ENCODE assay signal across 19 cellular contexts in genomic region chr2:60297296-60298010, GRCh38.
DNase-seq lines count a peak whose midpoint lies in the region; ATAC-seq and TF ChIP-seq lines count a peak whose summit lies in the region.
"Had no signal": no experiment of that assay in that cellular context is flagged by ENCODE, and none has a peak within 500 bp of the region (broad histone marks: within the 10 kb centered on the region; RNA-seq: fewer than 3 reads in every experiment).

No MANE protein-coding gene starts in this region.

- H3K4ac ChIP-seq in trophoblast cell (ENCODE audit: low read depth, low read length), result no peak overlapping the region

- H3K79me2 ChIP-seq in OCI-LY3 (ENCODE audit: low read length) (no peaks in the 10 kb centered on the region), hepatocyte (no peaks in the 10 kb centered on the region), trophoblast cell (ENCODE audit: control insufficient read depth, insufficient read depth, low read length, poor library complexity) (no peaks in the 10 kb centered on the region)

- H3K9ac ChIP-seq in OCI-LY3 (ENCODE audit: low read length) (no peak overlapping the region), trophoblast cell (ENCODE audit: low read length) (no peak overlapping the region)
- H3K9ac ChIP-seq: SK-N-SH had no signal

- H3K4me3 ChIP-seq in OCI-LY3 (ENCODE audit: low read length) (no peak overlapping the region), hepatocyte (no peak overlapping the region), trophoblast cell (ENCODE audit: low read depth, low read length) (no peak overlapping the region)
- H3K4me3 ChIP-seq: gastroesophageal sphincter, sigmoid colon had no signal

- no peak overlapping the region for H2BK5ac ChIP-seq in trophoblast cell (ENCODE audit: low read depth, low read length, poor library complexity)

- H3K18ac ChIP-seq in trophoblast cell (ENCODE audit: low read length), result no peak overlapping the region

- no peak overlapping the region for H4K8ac ChIP-seq in trophoblast cell (ENCODE audit: low read depth, low read length)

- H2AK5ac ChIP-seq in trophoblast cell (ENCODE audit: low read length), result no peak overlapping the region

- H3K23ac ChIP-seq in trophoblast cell (ENCODE audit: low read length), result no peak overlapping the region

- H3K4me2 ChIP-seq in OCI-LY3 (ENCODE audit: low read length), result no peak overlapping the region
- H3K4me2 ChIP-seq in hepatocyte, result no peak overlapping the region
- H3K4me2 ChIP-seq in trophoblast cell (ENCODE audit: low read length), result no peak overlapping the region
- H3K4me2 ChIP-seq: SK-N-SH had no signal

- H4K12ac ChIP-seq in trophoblast cell (ENCODE audit: low read depth, low read length), result no peak overlapping the region

- ATAC-seq in HG02885 (IDR thresholded peaks at IDR 0.05; ENCODE audit: poor library complexity, unreplicated experiment) (no peak), GM21529 (IDR thresholded peaks at IDR 0.05; ENCODE audit: unreplicated experiment) (no peak), left lobe of liver (no peak)
- ATAC-seq: activated CD8-positive, alpha-beta T cell treated with anti-CD3 and anti-CD28 coated beads for 36 hours; gastroesophageal sphincter had no signal

- H3K27me3 ChIP-seq in OCI-LY3 (ENCODE audit: low read depth, low read length) (no peaks in the 10 kb centered on the region), hepatocyte (no peaks in the 10 kb centered on the region), trophoblast cell (ENCODE audit: insufficient read depth, low read length) (no peaks in the 10 kb centered on the region)
- H3K27me3 ChIP-seq: sigmoid colon had no signal

- H3K79me1 ChIP-seq in trophoblast cell (ENCODE audit: low read length), result no peaks in the 10 kb centered on the region

- H3K9me3 ChIP-seq in OCI-LY3 (ENCODE audit: insufficient read depth, low read length) (no peaks in the 10 kb centered on the region), hepatocyte (ENCODE audit: low read depth) (no peaks in the 10 kb centered on the region), trophoblast cell (ENCODE audit: insufficient read depth, low read depth, low read length) (peaks cover 2% of the 10 kb centered on the region)
- H3K9me3 ChIP-seq: gastroesophageal sphincter, sigmoid colon, SK-N-SH had no signal

- H2BK120ac ChIP-seq in trophoblast cell (ENCODE audit: insufficient read depth, low read length, poor library complexity), result no peak overlapping the region

- no peaks in the 10 kb centered on the region for H3K36me3 ChIP-seq in OCI-LY3 (replicated peaks; ENCODE audit: low read depth, low read length)
- H3K36me3 ChIP-seq in hepatocyte (replicated peaks; ENCODE audit: insufficient read depth, low read depth), result no peaks in the 10 kb centered on the region
- no peaks in the 10 kb centered on the region for H3K36me3 ChIP-seq in trophoblast cell (ENCODE audit: control insufficient read depth in 1 of 2, insufficient read depth in 2 of 2, low read length in 2 of 2)
- H3K36me3 ChIP-seq: gastroesophageal sphincter, sigmoid colon had no signal

- H3K4me1 ChIP-seq in OCI-LY3 (ENCODE audit: low read length) (peaks cover 20% of the 10 kb centered on the region), hepatocyte (ENCODE audit: insufficient read depth) (no peaks in the 10 kb centered on the region), trophoblast cell (ENCODE audit: control insufficient read depth in 1 of 2, insufficient read depth in 2 of 2, low read length in 2 of 2) (peaks cover 0 to 2% of the 10 kb centered on the region in 2 experiments)
- H3K4me1 ChIP-seq: gastroesophageal sphincter, sigmoid colon had no signal

- peak overlapping the region; percentile 23; the same call in 1 of the 2 replicates for H2AFZ ChIP-seq in OCI-LY3 (ENCODE audit: low read depth, low read length)
- H2AFZ ChIP-seq in hepatocyte, result no peak overlapping the region
- no peak overlapping the region for H2AFZ ChIP-seq in trophoblast cell (ENCODE audit: insufficient read depth, low read length, poor library complexity)

- H3K9me2 ChIP-seq in hepatocyte (replicated peaks; ENCODE audit: insufficient read depth), result no peaks in the 10 kb centered on the region
- H3K9me2 ChIP-seq: SK-N-SH had no signal

- H3K27ac ChIP-seq in OCI-LY3 (ENCODE audit: low read length) (no peak overlapping the region), hepatocyte (no peak overlapping the region), trophoblast cell (ENCODE audit: low read depth, low read length) (no peak overlapping the region)
- H3K27ac ChIP-seq: gastroesophageal sphincter, sigmoid colon had no signal

- no peak overlapping the region for H3K14ac ChIP-seq in trophoblast cell (ENCODE audit: low read length)

- DNase-seq in Daoy (ENCODE audit: low read depth), result peak; percentile 37
- peak; percentile 18 for DNase-seq in hepatocyte (ENCODE audit: low spot score)
- DNase-seq in trophoblast cell, result peak; percentile 12 to 49
- DNase-seq in inferior parietal cortex (ENCODE audit: extremely low spot score), result no peak
- DNase-seq in left lobe of liver (ENCODE audit: low spot score), result no peak
- DNase-seq: activated CD8-positive, alpha-beta T cell treated with anti-CD3 and anti-CD28 coated beads for 36 hours; COR-L47; GF-D8; immature natural killer cell; Kasumi-1; NCI-H1417 treated with DMSO at 0.1 percent for 48 hours; NCI-H446 treated with DMSO at 0.1 percent for 48 hours; sigmoid colon; SK-N-SH; stimulated activated CD4-positive, alpha-beta T cell treated with anti-CD3 and anti-CD28 coated beads, Interleukin-4, amount 100 ng/mL, for 4 hours had no signal

- no peak overlapping the region for H4K91ac ChIP-seq in trophoblast cell (ENCODE audit: low read depth, low read length)

- no peak for TF ChIP-seq CTCF in OCI-LY3 (IDR thresholded peaks at IDR 0.05; ENCODE audit: low read depth, low read length)
- no peak for TF ChIP-seq CTCF in hepatocyte (IDR thresholded peaks at IDR 0.05; ENCODE audit: poor library complexity)

- WGBS in hepatocyte (ENCODE audit: low lambda C conversion rate, missing lambda C conversion rate), result 57% methylated on average over 13 of the region's 21 CpGs
- WGBS in trophoblast cell (ENCODE audit: extremely low coverage, insufficient coverage, insufficient read length), result no CpG with 5 or more reads among the region's 21 CpGs

- no peak overlapping the region for H2BK12ac ChIP-seq in trophoblast cell (ENCODE audit: low read length)

- H4K20me1 ChIP-seq in OCI-LY3 (ENCODE audit: insufficient read depth, low read length), result no peaks in the 10 kb centered on the region
- H4K20me1 ChIP-seq in hepatocyte (ENCODE audit: insufficient read depth, poor library complexity, severe bottlenecking), result no peaks in the 10 kb centered on the region

Comparison
In these comparisons a context has a peak if more than half of its experiments do, and no peak if none do; other contexts are left out.
1. DNase-seq: peak in Daoy (single experiment), hepatocyte (single experiment) and trophoblast cell (2 of 2); none in inferior parietal cortex (single experiment) and left lobe of liver (single experiment).